In genomic region chr20:1671891-1672669, GRCh38 we compare ENCODE assay signal across 1 cellular context.
TF ChIP-seq lines count a peak whose summit lies in the region.

No MANE protein-coding gene starts in this region.

TF ChIP-seq in GM12878, 131 proteins besides CTCF, POLR2A, EP300 and RAD21:
- TF ChIP-seq POLR2AphosphoS5 (IDR thresholded peaks at IDR 0.05; ENCODE audit: low read length) (no peak), RUNX3 (IDR thresholded peaks at IDR 0.05; ENCODE audit: low read length) (peak; percentile 47; the same call in 1 of the 2 replicates), IRF4 (IDR thresholded peaks at IDR 0.05; ENCODE audit: low read depth, low read length) (no peak), ZBTB4 (CRISPR knock-in tag; IDR thresholded peaks at IDR 0.05) (no peak), ZSCAN29 (IDR thresholded peaks at IDR 0.05) (no peak), NR2F1 (conservative IDR thresholded peaks at IDR 0.05) (peak; percentile 77), MTA2 (IDR thresholded peaks at IDR 0.05; ENCODE audit: low read depth) (0 out of 2 replicates have a peak, but pooled peaks have one; percentile 23)
- TF ChIP-seq, protein P1, sequence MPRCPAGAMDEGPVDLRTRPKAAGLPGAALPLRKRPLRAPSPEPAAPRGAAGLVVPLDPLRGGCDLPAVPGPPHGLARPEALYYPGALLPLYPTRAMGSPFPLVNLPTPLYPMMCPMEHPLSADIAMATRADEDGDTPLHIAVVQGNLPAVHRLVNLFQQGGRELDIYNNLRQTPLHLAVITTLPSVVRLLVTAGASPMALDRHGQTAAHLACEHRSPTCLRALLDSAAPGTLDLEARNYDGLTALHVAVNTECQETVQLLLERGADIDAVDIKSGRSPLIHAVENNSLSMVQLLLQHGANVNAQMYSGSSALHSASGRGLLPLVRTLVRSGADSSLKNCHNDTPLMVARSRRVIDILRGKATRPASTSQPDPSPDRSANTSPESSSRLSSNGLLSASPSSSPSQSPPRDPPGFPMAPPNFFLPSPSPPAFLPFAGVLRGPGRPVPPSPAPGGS (IDR thresholded peaks at IDR 0.05; ENCODE audit: borderline replicate concordance, insufficient read depth, low read depth, low read length, poor library complexity, severe bottlenecking), result no peak
- TF ChIP-seq, protein P2, sequence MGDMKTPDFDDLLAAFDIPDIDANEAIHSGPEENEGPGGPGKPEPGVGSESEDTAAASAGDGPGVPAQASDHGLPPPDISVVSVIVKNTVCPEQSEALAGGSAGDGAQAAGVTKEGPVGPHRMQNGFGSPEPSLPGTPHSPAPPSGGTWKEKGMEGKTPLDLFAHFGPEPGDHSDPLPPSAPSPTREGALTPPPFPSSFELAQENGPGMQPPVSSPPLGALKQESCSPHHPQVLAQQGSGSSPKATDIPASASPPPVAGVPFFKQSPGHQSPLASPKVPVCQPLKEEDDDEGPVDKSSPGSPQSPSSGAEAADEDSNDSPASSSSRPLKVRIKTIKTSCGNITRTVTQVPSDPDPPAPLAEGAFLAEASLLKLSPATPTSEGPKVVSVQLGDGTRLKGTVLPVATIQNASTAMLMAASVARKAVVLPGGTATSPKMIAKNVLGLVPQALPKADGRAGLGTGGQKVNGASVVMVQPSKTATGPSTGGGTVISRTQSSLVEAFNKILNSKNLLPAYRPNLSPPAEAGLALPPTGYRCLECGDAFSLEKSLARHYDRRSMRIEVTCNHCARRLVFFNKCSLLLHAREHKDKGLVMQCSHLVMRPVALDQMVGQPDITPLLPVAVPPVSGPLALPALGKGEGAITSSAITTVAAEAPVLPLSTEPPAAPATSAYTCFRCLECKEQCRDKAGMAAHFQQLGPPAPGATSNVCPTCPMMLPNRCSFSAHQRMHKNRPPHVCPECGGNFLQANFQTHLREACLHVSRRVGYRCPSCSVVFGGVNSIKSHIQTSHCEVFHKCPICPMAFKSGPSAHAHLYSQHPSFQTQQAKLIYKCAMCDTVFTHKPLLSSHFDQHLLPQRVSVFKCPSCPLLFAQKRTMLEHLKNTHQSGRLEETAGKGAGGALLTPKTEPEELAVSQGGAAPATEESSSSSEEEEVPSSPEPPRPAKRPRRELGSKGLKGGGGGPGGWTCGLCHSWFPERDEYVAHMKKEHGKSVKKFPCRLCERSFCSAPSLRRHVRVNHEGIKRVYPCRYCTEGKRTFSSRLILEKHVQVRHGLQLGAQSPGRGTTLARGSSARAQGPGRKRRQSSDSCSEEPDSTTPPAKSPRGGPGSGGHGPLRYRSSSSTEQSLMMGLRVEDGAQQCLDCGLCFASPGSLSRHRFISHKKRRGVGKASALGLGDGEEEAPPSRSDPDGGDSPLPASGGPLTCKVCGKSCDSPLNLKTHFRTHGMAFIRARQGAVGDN (IDR thresholded peaks at IDR 0.05), result 0 out of 2 replicates have a peak, but pooled peaks have one; percentile 20
